In the genomic region with DNA sequence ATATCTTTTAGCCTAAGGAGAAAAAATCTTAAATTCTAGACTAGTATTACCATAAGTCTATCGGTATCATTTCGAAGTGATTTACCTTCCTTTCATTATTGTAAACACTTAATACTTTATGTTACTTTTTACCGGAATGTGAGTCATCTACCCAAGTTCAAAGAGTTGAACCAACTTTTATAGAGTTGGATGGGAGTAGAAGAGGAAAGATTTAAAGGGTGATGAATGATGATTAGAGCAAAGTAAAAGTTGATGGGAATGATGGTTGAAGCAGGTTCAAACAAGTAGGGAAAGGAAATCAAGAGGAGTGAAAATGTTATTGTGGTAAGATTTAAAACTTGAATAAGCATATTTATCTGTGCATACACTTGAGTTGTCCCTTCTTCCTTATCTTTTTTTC, we compare ENCODE assay signal across 29 cellular contexts. TPM values are rescaled to one million over a fixed set of nuclear protein-coding genes. Genes with fewer than 3 reads are reported as not detected.
"Had no signal": no experiment of that assay in that cellular context is flagged by ENCODE, and none has a peak within 500 bp of the region (broad histone marks: within the 10 kb centered on the region; RNA-seq: fewer than 3 reads in every experiment).

No MANE protein-coding gene starts in this region.

- H3K9me3 ChIP-seq: Peyer's patch had no signal

- H3K4me3 ChIP-seq: cardiac muscle cell, MG63, Peyer's patch had no signal

- H3K4me1 ChIP-seq: Peyer's patch had no signal

- ATAC-seq: activated naive CD8-positive, alpha-beta T cell treated with anti-CD3 and anti-CD28 coated beads, Interleukin-2, amount 50 U/mL, for 24 hours; activated T-cell treated with anti-CD3 and anti-CD28 coated beads, Interleukin-2, amount 50 U/mL, for 4 hours had no signal

- DNase-seq: activated B cell treated with CpG ODN at 0.5 μM for 24 hours; activated CD4-positive, alpha-beta memory T cell treated with anti-CD3 and anti-CD28 coated beads for 36 hours; activated CD4-positive, alpha-beta T cell treated with anti-CD3 and anti-CD28 coated beads for 4 hours; activated CD4-positive, alpha-beta T cell treated with anti-CD3 and anti-CD28 coated beads, Interleukin-2, amount 50 U/mL, for 1 hour; activated CD4-positive, CD25-positive, alpha-beta regulatory T cell treated with anti-CD3 and anti-CD28 coated beads, Interleukin-2, amount 50 U/mL, for 72 hours; activated CD8-positive, alpha-beta memory T cell treated with anti-CD3 and anti-CD28 coated beads, Interleukin-2, amount 50 U/mL, for 4 hours; activated naive CD4-positive, alpha-beta T cell treated with anti-CD3 and anti-CD28 coated beads, Interleukin-2, amount 10 ng/mL, durations not matched to agents 7 days and 5 days; activated naive CD8-positive, alpha-beta T cell treated with anti-CD3 and anti-CD28 coated beads, Interleukin-2, amount 50 U/mL, for 24 hours; activated T-cell treated with anti-CD3 and anti-CD28 coated beads for 4 hours; activated T-cell treated with anti-CD3 and anti-CD28 coated beads, Interleukin-2, amount 50 U/mL, for 4 hours; anterior cingulate cortex; MG63; NCI-H1048; NCI-H1105 treated with DMSO at 0.1 percent for 48 hours; NCI-H1436; NCI-H1694; NCI-H1930; NCI-H2081 treated with DMSO at 0.1 percent for 48 hours; NCI-H345; NCI-H524 treated with DMSO at 0.1 percent for 48 hours; Peyer's patch; RPMI8226; SIG-M5; SW 1271; T-helper 1 cell; T-helper 2 cell; T-helper 9 cell had no signal

- H3K27ac ChIP-seq: cardiac muscle cell, Peyer's patch, VCaP had no signal

- H3K27me3 ChIP-seq: cardiac muscle cell, MG63, Peyer's patch had no signal

- H3K36me3 ChIP-seq: cardiac muscle cell, Peyer's patch had no signal

RNA-seq across cellular contexts. Expression of a gene that starts 11.3 kb away (rescaled TPM):
- total RNA-seq: activated B cell treated with CpG ODN at 0.5 μM for 24 hours had no signal
